ENCODE assay signal across 1 cellular context in the genomic region with DNA sequence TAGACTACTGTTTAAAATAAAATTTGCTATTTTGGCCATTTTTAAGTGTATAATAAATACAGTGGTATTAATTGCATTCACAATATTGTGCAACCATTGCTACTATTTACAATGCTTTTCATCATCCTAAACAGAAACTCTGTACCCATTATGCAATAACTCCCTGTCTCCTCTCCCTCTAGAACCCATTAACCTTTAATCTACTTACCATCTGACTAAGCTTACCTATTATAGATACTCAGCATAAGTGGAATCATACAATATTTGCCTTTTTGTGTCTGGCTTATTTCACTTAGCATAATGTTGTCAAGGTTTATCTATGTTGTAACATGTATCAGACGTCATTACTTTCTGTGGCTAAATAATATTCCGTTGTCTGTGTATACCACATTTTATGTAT.
TF ChIP-seq lines count a peak whose summit lies in the region.

No MANE protein-coding gene starts in this region.

TF ChIP-seq in HepG2, 621 proteins besides CTCF, POLR2A, EP300 and RAD21 (continued from another document and continues in another):
- TF ChIP-seq, protein P1, sequence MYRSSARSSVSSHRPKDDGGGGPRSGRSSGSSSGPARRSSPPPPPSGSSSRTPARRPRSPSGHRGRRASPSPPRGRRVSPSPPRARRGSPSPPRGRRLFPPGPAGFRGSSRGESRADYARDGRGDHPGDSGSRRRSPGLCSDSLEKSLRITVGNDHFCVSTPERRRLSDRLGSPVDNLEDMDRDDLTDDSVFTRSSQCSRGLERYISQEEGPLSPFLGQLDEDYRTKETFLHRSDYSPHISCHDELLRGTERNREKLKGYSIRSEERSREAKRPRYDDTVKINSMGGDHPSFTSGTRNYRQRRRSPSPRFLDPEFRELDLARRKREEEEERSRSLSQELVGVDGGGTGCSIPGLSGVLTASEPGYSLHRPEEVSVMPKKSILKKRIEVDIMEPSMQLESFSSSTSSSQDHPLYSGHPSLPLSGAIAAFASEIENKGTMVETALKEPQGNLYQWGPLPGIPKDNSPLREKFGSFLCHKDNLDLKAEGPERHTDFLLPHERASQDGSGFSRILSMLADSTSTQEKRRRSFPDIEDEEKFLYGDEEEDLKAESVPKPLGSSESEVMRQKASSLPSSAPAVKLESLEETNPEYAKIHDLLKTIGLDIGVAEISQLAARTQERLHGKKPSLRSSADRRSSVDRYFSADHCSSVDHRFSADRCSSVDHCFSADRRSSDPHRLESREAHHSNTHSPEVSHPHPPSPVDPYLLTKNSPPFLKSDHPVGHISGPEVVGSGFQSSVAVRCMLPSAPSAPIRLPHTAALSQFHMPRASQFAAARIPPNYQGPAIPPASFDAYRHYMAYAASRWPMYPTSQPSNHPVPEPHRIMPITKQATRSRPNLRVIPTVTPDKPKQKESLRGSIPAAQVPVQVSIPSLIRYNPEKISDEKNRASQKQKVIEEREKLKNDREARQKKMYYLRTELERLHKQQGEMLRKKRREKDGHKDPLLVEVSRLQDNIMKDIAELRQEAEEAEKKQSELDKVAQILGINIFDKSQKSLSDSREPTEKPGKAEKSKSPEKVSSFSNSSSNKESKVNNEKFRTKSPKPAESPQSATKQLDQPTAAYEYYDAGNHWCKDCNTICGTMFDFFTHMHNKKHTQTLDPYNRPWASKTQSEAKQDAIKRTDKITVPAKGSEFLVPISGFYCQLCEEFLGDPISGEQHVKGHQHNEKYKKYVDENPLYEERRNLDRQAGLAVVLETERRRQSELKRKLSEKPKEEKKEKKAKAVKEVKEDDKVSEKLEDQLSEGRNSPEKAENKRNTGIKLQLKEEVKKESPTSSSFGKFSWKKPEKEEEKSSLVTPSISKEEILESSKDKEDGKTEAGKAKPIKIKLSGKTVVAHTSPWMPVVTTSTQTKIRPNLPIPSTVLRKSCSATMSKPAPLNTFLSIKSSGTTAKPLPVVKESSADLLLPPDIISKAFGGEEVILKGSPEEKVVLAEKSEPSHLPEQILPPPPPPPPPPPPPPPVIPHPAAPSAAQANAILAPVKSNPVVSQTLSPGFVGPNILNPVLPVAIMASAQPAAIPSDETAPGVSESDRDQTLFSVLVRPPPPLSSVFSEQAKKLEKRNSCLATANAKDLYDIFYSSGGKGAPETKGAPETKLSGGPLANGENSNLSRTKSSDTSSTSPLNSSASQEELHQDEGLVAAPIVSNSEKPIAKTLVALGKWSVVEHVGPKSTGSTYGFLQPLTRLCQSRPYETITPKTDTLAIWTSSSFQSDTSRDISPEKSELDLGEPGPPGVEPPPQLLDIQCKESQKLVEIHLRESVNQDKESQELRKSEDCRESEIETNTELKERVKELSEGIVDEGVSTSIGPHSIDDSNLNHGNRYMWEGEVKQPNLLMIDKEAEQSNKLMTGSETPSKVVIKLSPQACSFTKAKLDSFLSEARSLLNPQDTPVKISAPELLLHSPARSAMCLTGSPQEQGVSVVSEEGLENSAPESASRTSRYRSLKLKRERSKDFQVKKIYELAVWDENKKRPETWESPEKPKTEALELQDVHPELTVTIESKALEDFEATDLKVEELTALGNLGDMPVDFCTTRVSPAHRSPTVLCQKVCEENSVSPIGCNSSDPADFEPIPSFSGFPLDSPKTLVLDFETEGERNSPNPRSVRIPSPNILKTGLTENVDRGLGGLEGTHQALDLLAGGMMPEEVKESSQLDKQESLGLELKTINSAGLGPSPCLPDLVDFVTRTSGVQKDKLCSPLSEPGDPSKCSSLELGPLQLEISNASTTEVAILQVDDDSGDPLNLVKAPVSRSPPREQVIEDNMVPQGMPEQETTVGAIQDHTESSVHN (CRISPR knock-in tag; IDR thresholded peaks at IDR 0.05) = no peak
- TF ChIP-seq TBX3 (IDR thresholded peaks at IDR 0.05; ENCODE audit: borderline replicate concordance) = 0 out of 2 replicates have a peak, but pooled peaks have one; percentile 26
- no peak for TF ChIP-seq ZBTB8A (CRISPR knock-in tag; IDR thresholded peaks at IDR 0.05; ENCODE audit: borderline replicate concordance, low read depth)
- no peak for TF ChIP-seq MTF2 (CRISPR knock-in tag; IDR thresholded peaks at IDR 0.05; ENCODE audit: borderline replicate concordance)
- peak; percentile 32; the same call in 1 of the 2 replicates for TF ChIP-seq MAFF (IDR thresholded peaks at IDR 0.05; ENCODE audit: low read depth, low read length)
- TF ChIP-seq ZNF660 (CRISPR knock-in tag; IDR thresholded peaks at IDR 0.05; ENCODE audit: borderline replicate concordance, low read depth) = no peak
- TF ChIP-seq, protein P2, sequence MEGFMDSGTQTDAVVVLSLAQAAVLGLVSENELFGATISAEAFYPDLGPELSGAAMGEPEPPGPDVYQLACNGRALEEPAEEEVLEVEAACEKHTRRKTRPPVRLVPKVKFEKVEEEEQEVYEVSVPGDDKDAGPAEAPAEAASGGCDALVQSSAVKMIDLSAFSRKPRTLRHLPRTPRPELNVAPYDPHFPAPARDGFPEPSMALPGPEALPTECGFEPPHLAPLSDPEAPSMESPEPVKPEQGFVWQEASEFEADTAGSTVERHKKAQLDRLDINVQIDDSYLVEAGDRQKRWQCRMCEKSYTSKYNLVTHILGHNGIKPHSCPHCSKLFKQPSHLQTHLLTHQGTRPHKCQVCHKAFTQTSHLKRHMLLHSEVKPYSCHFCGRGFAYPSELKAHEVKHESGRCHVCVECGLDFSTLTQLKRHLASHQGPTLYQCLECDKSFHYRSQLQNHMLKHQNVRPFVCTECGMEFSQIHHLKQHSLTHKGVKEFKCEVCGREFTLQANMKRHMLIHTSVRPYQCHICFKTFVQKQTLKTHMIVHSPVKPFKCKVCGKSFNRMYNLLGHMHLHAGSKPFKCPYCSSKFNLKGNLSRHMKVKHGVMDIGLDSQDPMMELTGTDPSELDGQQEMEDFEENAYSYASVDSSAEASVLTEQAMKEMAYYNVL (CRISPR knock-in tag; IDR thresholded peaks at IDR 0.05; ENCODE audit: borderline replicate concordance) = no peak
- no peak for TF ChIP-seq ZNF451 (CRISPR knock-in tag; IDR thresholded peaks at IDR 0.05)
- TF ChIP-seq REPIN1 (CRISPR knock-in tag; IDR thresholded peaks at IDR 0.05; ENCODE audit: borderline replicate concordance, low read depth) = no peak
- TF ChIP-seq HOXA9 (CRISPR knock-in tag; IDR thresholded peaks at IDR 0.05; ENCODE audit: borderline replicate concordance) = no peak
- TF ChIP-seq, protein P3, sequence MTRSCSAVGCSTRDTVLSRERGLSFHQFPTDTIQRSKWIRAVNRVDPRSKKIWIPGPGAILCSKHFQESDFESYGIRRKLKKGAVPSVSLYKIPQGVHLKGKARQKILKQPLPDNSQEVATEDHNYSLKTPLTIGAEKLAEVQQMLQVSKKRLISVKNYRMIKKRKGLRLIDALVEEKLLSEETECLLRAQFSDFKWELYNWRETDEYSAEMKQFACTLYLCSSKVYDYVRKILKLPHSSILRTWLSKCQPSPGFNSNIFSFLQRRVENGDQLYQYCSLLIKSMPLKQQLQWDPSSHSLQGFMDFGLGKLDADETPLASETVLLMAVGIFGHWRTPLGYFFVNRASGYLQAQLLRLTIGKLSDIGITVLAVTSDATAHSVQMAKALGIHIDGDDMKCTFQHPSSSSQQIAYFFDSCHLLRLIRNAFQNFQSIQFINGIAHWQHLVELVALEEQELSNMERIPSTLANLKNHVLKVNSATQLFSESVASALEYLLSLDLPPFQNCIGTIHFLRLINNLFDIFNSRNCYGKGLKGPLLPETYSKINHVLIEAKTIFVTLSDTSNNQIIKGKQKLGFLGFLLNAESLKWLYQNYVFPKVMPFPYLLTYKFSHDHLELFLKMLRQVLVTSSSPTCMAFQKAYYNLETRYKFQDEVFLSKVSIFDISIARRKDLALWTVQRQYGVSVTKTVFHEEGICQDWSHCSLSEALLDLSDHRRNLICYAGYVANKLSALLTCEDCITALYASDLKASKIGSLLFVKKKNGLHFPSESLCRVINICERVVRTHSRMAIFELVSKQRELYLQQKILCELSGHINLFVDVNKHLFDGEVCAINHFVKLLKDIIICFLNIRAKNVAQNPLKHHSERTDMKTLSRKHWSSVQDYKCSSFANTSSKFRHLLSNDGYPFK (CRISPR knock-in tag; IDR thresholded peaks at IDR 0.05; ENCODE audit: borderline replicate concordance) = no peak
- TF ChIP-seq, protein P4, sequence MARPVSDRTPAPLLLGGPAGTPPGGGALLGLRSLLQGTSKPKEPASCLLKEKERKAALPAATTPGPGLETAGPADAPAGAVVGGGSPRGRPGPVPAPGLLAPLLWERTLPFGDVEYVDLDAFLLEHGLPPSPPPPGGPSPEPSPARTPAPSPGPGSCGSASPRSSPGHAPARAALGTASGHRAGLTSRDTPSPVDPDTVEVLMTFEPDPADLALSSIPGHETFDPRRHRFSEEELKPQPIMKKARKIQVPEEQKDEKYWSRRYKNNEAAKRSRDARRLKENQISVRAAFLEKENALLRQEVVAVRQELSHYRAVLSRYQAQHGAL (CRISPR knock-in tag; IDR thresholded peaks at IDR 0.05; ENCODE audit: not compliant biosample characterization) = no peak
- TF ChIP-seq RBAK (CRISPR knock-in tag; IDR thresholded peaks at IDR 0.05) = no peak
- no peak for TF ChIP-seq ZNF121 (CRISPR knock-in tag; IDR thresholded peaks at IDR 0.05)
- TF ChIP-seq ZBTB20 (CRISPR knock-in tag; IDR thresholded peaks at IDR 0.05; ENCODE audit: borderline replicate concordance, low read depth) = peak; percentile 38; the same call in 1 of the 2 replicates
- TF ChIP-seq ZNF329 (CRISPR knock-in tag; IDR thresholded peaks at IDR 0.05; ENCODE audit: low read depth) = no peak
- TF ChIP-seq PAF1 (CRISPR knock-in tag; IDR thresholded peaks at IDR 0.05) = no peak
- TF ChIP-seq, protein P5, sequence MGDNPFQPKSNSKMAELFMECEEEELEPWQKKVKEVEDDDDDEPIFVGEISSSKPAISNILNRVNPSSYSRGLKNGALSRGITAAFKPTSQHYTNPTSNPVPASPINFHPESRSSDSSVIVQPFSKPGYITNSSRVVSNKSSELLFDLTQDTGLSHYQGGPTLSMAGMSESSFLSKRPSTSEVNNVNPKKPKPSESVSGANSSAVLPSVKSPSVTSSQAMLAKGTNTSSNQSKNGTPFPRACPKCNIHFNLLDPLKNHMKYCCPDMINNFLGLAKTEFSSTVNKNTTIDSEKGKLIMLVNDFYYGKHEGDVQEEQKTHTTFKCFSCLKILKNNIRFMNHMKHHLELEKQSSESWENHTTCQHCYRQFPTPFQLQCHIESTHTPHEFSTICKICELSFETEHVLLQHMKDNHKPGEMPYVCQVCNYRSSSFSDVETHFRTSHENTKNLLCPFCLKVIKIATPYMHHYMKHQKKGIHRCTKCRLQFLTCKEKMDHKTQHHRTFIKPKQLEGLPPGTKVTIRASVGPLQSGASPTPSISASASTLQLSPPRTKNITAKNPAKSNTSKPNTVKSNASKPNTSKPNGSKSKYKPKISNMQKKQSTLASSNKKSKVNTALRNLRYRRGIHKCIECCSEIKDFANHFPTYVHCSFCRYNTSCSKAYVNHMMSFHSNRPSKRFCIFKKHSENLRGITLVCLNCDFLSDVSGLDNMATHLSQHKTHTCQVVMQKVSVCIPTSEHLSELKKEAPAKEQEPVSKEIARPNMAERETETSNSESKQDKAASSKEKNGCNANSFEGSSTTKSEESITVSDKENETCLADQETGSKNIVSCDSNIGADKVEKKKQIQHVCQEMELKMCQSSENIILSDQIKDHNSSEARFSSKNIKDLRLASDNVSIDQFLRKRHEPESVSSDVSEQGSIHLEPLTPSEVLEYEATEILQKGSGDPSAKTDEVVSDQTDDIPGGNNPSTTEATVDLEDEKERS (CRISPR knock-in tag; IDR thresholded peaks at IDR 0.05) = 0 out of 2 replicates have a peak, but pooled peaks have one; percentile 42
- TF ChIP-seq CC2D1A (CRISPR knock-in tag; IDR thresholded peaks at IDR 0.05) = no peak
- TF ChIP-seq RBM39 (IDR thresholded peaks at IDR 0.05; ENCODE audit: low read depth, low read length, poor library complexity, severe bottlenecking) = no peak
- no peak for TF ChIP-seq NFE2 (CRISPR knock-in tag; IDR thresholded peaks at IDR 0.05)
- TF ChIP-seq, protein P6, sequence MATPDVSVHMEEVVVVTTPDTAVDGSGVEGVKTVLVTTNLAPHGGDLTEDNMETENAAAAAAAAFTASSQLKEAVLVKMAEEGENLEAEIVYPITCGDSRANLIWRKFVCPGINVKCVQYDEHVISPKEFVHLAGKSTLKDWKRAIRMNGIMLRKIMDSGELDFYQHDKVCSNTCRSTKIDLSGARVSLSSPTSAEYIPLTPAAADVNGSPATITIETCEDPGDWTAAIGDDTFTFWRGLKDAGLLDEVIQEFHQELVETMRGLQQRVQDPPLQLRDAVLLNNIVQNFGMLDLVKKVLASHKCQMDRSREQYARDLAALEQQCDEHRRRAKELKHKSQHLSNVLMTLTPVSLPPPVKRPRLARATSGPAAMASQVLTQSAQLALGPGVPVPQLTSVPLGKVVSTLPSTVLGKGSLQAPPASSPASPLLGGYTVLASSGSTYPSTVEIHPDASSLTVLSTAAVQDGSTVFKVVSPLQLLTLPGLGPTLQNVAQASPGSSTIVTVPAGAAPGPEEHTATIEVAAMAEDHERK (CRISPR knock-in tag; IDR thresholded peaks at IDR 0.05; ENCODE audit: low read depth) = no peak
- TF ChIP-seq BRD4 (CRISPR knock-in tag; IDR thresholded peaks at IDR 0.05) = no peak
- TF ChIP-seq, protein P7, sequence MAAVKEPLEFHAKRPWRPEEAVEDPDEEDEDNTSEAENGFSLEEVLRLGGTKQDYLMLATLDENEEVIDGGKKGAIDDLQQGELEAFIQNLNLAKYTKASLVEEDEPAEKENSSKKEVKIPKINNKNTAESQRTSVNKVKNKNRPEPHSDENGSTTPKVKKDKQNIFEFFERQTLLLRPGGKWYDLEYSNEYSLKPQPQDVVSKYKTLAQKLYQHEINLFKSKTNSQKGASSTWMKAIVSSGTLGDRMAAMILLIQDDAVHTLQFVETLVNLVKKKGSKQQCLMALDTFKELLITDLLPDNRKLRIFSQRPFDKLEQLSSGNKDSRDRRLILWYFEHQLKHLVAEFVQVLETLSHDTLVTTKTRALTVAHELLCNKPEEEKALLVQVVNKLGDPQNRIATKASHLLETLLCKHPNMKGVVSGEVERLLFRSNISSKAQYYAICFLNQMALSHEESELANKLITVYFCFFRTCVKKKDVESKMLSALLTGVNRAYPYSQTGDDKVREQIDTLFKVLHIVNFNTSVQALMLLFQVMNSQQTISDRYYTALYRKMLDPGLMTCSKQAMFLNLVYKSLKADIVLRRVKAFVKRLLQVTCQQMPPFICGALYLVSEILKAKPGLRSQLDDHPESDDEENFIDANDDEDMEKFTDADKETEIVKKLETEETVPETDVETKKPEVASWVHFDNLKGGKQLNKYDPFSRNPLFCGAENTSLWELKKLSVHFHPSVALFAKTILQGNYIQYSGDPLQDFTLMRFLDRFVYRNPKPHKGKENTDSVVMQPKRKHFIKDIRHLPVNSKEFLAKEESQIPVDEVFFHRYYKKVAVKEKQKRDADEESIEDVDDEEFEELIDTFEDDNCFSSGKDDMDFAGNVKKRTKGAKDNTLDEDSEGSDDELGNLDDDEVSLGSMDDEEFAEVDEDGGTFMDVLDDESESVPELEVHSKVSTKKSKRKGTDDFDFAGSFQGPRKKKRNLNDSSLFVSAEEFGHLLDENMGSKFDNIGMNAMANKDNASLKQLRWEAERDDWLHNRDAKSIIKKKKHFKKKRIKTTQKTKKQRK (IDR thresholded peaks at IDR 0.05; ENCODE audit: low read length) = no peak
- no peak for TF ChIP-seq FOSL2 (CRISPR knock-in tag; IDR thresholded peaks at IDR 0.05)
- TF ChIP-seq SP1 (IDR thresholded peaks at IDR 0.05) = no peak
- TF ChIP-seq SP1 (CRISPR knock-in tag; IDR thresholded peaks at IDR 0.05) = no peak
- no peak for TF ChIP-seq ZIK1 (CRISPR knock-in tag; IDR thresholded peaks at IDR 0.05; ENCODE audit: borderline replicate concordance, low read depth)
- TF ChIP-seq, protein P8, sequence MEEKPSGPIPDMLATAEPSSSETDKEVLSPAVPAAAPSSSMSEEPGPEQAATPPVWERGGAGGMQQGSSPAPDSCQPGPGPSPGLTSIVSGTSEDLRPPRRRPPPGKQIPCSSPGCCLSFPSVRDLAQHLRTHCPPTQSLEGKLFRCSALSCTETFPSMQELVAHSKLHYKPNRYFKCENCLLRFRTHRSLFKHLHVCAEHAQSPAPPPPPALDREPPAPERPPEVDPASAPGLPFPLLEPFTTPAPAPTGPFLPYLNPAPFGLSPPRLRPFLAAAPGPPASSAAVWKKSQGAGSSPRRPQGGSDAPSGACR (CRISPR knock-in tag; IDR thresholded peaks at IDR 0.05) = no peak
- no peak for TF ChIP-seq ARHGAP35 (CRISPR knock-in tag; IDR thresholded peaks at IDR 0.05; ENCODE audit: borderline replicate concordance)
- peak; percentile 63; the same call in 1 of the 2 replicates for TF ChIP-seq KDM1A (CRISPR knock-in tag; IDR thresholded peaks at IDR 0.05)
- peak; percentile 89 for TF ChIP-seq SKI (IDR thresholded peaks at IDR 0.05; ENCODE audit: partially characterized antibody)
